ENCODE assay signal across 16 cellular contexts in genomic region chr1:199741586-199741985, GRCh38.
DNase-seq lines count a peak whose midpoint lies in the region; TF ChIP-seq lines count a peak whose summit lies in the region.
"Had no signal": no experiment of that assay in that cellular context is flagged by ENCODE, and none has a peak within 500 bp of the region (broad histone marks: within the 10 kb centered on the region; RNA-seq: fewer than 3 reads in every experiment).

No MANE protein-coding gene starts in this region.

- H3K79me2 ChIP-seq in DOHH2 (ENCODE audit: control insufficient read depth, low read length), result no peaks in the 10 kb centered on the region

- H3K36me3 ChIP-seq in DOHH2 (ENCODE audit: control insufficient read depth, low read length) (no peaks in the 10 kb centered on the region), adrenal gland (replicated peaks in 1 of 2) (no peaks in the 10 kb centered on the region), left ventricle myocardium inferior (no peaks in the 10 kb centered on the region)
- H3K36me3 ChIP-seq: BLaER1, HAP-1 had no signal

- H3K9me2 ChIP-seq in DOHH2 (replicated peaks; ENCODE audit: control insufficient read depth, low read length), result no peaks in the 10 kb centered on the region

- H3K27ac ChIP-seq in DOHH2 (ENCODE audit: low read depth, low read length) (no peak overlapping the region), adrenal gland (no peak overlapping the region), left ventricle myocardium inferior (replicated peaks) (no peak overlapping the region)
- H3K27ac ChIP-seq: BLaER1 had no signal

- no peaks in the 10 kb centered on the region for H3K27me3 ChIP-seq in DOHH2 (ENCODE audit: control insufficient read depth, low read length)
- H3K27me3 ChIP-seq in adrenal gland, result no peaks in the 10 kb centered on the region
- H3K27me3 ChIP-seq in left ventricle myocardium inferior (ENCODE audit: low read depth), result no peaks in the 10 kb centered on the region
- H3K27me3 ChIP-seq: BLaER1 had no signal

- TF ChIP-seq POLR2A in adrenal gland (IDR thresholded peaks at IDR 0.05), result no peak

- DNase-seq in SK-N-DZ (ENCODE audit: low spot score) (peak; percentile 8), left kidney (ENCODE audit: low read depth, low spot score) (peak; percentile 35), adrenal gland (no peak), germinal center (ENCODE audit: low spot score) (no peak), left ventricle myocardium inferior (no peak), T-helper 9 cell (no peak)
- DNase-seq: CD4-positive, alpha-beta T cell; CD8-positive, alpha-beta memory T cell; DMS 273 treated with DMSO at 0.1 percent for 48 hours; DMS79; GF-D8; HFFc6 had no signal

- H4K20me1 ChIP-seq in DOHH2 (ENCODE audit: control insufficient read depth, insufficient read depth, low read depth, low read length), result no peaks in the 10 kb centered on the region
- H4K20me1 ChIP-seq: BLaER1 had no signal

- peak overlapping the region; percentile 24; the same call in 1 of the 2 replicates for H3K4me2 ChIP-seq in DOHH2 (ENCODE audit: low read length)
- H3K4me2 ChIP-seq: BLaER1, GM23338 had no signal

- no peak overlapping the region for H3K4me3 ChIP-seq in DOHH2 (ENCODE audit: low read length)
- H3K4me3 ChIP-seq in adrenal gland, result no peak overlapping the region
- no peak overlapping the region for H3K4me3 ChIP-seq in left ventricle myocardium inferior
- H3K4me3 ChIP-seq: BLaER1, GM23338, HAP-1 had no signal

- 64 to 80% (median 75%) methylated on average over 7 of the region's 7 CpGs for WGBS in adrenal gland, 4 donors

- intact Hi-C loops in adrenal gland (cut with DNase I), result no loop called here
- intact Hi-C loops in left ventricle myocardium inferior (cut with micrococcal nuclease), result no loop called here

- peaks cover 13% of the 10 kb centered on the region for H3K4me1 ChIP-seq in DOHH2 (ENCODE audit: control insufficient read depth, low read length)
- no peaks in the 10 kb centered on the region for H3K4me1 ChIP-seq in adrenal gland (replicated peaks in 1 of 2)
- H3K4me1 ChIP-seq in left ventricle myocardium inferior, result no peaks in the 10 kb centered on the region
- H3K4me1 ChIP-seq: BLaER1 had no signal

- TF ChIP-seq CTCF in DOHH2 (IDR thresholded peaks at IDR 0.05; ENCODE audit: low read depth, low read length, poor library complexity, severe bottlenecking), result no peak
- TF ChIP-seq CTCF in adrenal gland (IDR thresholded peaks at IDR 0.05), result no peak
- TF ChIP-seq CTCF in left ventricle myocardium inferior (IDR thresholded peaks at IDR 0.05; ENCODE audit: borderline replicate concordance), result no peak

- H3K9me3 ChIP-seq in DOHH2 (ENCODE audit: control insufficient read depth, insufficient read depth, low read length), result no peaks in the 10 kb centered on the region
- H3K9me3 ChIP-seq in adrenal gland (replicated peaks in 1 of 3), result no peaks in the 10 kb centered on the region
- no peaks in the 10 kb centered on the region for H3K9me3 ChIP-seq in left ventricle myocardium inferior (replicated peaks)
- H3K9me3 ChIP-seq: BLaER1, HAP-1 had no signal

- H3F3A ChIP-seq in DOHH2 (ENCODE audit: control insufficient read depth, insufficient read depth), result no peaks in the 10 kb centered on the region

Comparison
In these comparisons a context has a peak if more than half of its experiments do, and no peak if none do; other contexts are left out.
1. DNase-seq: peak in SK-N-DZ (single experiment) and left kidney (single experiment); none in adrenal gland (0 of 7), germinal center (single experiment), left ventricle myocardium inferior (single experiment) and T-helper 9 cell (single experiment).